Comparison of ENCODE assay signal across 1 cellular context in the genomic region with DNA sequence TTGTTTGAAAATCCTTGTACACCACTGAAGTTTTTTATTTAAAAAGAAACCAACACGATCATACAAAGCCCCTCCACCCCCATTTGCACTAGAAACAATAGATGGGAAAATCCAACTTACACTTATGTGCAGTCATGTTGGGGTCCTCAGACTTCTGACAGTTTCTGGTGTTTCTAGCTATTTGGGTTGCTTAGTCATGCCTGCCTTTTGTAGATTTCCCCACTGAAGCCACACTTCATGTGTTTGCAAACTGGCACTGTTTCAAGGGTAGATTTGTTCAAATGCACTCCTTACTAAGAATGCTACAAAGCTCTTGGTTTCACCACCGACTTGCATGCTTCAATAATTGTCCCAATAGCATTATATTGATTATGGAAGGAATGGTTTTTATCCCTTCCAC.
TF ChIP-seq lines count a peak whose summit lies in the region.

No MANE protein-coding gene starts in this region.

TF ChIP-seq in GM12878, 131 proteins besides CTCF, POLR2A, EP300 and RAD21 (continued from another document):
- no peak for TF ChIP-seq GABPA (IDR thresholded peaks at IDR 0.05; ENCODE audit: low read depth)
- TF ChIP-seq, protein P1, sequence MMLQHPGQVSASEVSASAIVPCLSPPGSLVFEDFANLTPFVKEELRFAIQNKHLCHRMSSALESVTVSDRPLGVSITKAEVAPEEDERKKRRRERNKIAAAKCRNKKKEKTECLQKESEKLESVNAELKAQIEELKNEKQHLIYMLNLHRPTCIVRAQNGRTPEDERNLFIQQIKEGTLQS (IDR thresholded peaks at IDR 0.05; ENCODE audit: borderline replicate concordance, extremely low read depth, low read depth, low read length), result no peak
- TF ChIP-seq, protein P2, sequence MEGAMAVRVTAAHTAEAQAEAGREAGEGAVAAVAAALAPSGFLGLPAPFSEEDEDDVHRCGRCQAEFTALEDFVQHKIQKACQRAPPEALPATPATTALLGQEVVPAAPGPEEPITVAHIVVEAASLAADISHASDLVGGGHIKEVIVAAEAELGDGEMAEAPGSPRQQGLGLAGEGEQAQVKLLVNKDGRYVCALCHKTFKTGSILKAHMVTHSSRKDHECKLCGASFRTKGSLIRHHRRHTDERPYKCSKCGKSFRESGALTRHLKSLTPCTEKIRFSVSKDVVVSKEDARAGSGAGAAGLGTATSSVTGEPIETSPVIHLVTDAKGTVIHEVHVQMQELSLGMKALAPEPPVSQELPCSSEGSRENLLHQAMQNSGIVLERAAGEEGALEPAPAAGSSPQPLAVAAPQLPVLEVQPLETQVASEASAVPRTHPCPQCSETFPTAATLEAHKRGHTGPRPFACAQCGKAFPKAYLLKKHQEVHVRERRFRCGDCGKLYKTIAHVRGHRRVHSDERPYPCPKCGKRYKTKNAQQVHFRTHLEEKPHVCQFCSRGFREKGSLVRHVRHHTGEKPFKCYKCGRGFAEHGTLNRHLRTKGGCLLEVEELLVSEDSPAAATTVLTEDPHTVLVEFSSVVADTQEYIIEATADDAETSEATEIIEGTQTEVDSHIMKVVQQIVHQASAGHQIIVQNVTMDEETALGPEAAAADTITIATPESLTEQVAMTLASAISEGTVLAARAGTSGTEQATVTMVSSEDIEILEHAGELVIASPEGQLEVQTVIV (IDR thresholded peaks at IDR 0.05; ENCODE audit: borderline replicate concordance, partially characterized antibody), result no peak
- TF ChIP-seq CHD4 (IDR thresholded peaks at IDR 0.05), result no peak
- TF ChIP-seq RCOR1 (conservative IDR thresholded peaks at IDR 0.05; ENCODE audit: low read depth, low read length), result no peak
- TF ChIP-seq POU2F2 (IDR thresholded peaks at IDR 0.05; ENCODE audit: borderline replicate concordance, low read depth, low read length), result no peak
- TF ChIP-seq PAX8 (IDR thresholded peaks at IDR 0.05), result no peak
- TF ChIP-seq BRCA1 (IDR thresholded peaks at IDR 0.05; ENCODE audit: low read depth, low read length), result no peak
- no peak for TF ChIP-seq MYC (IDR thresholded peaks at IDR 0.05; ENCODE audit: insufficient read depth, insufficient read length, insufficient replicate concordance, low read length, severe bottlenecking)
- TF ChIP-seq RBBP5 (conservative IDR thresholded peaks at IDR 0.05), result no peak
